22 cellular contexts compared by ENCODE assay signal in genomic region chr1:19752083-19752696, GRCh38. TPM values are rescaled to one million over a fixed set of nuclear protein-coding genes. Genes with fewer than 3 reads are reported as not detected.
A peak's percentile ranks its signal among the peaks of the same experiment; 100 is the strongest.
DNase-seq lines count a peak whose midpoint lies in the region; ATAC-seq and TF ChIP-seq lines count a peak whose summit lies in the region.
"Had no signal": no experiment of that assay in that cellular context is flagged by ENCODE, and none has a peak within 500 bp of the region (broad histone marks: within the 10 kb centered on the region; RNA-seq: fewer than 3 reads in every experiment).

No MANE protein-coding gene starts in this region.

- POLR2A ChIA-PET in HEK293 (lab: Yijun Ruan, JAX): no interaction called here

- H3K36me3 ChIP-seq in HEK293 (ENCODE audit: control insufficient read depth in 2 of 2, insufficient read depth in 1 of 2, low read length in 2 of 2) (no peaks in the 10 kb centered on the region), parathyroid adenoma (ENCODE audit: control insufficient read depth, insufficient read depth, low read length) (no peaks in the 10 kb centered on the region), lower lobe of right lung (peaks cover 66% of the 10 kb centered on the region)

- H3K9me3 ChIP-seq in HEK293 (ENCODE audit: control insufficient read depth, insufficient read depth, low read depth, low read length): no peaks in the 10 kb centered on the region
- H3K9me3 ChIP-seq in parathyroid adenoma (ENCODE audit: control insufficient read depth, low read length): no peaks in the 10 kb centered on the region
- H3K9me3 ChIP-seq in lower lobe of right lung: no peaks in the 10 kb centered on the region

- no peaks in the 10 kb centered on the region for H3K4me1 Mint-ChIP-seq in type B pancreatic cell (ENCODE audit: unreplicated experiment)

- H3K79me2 ChIP-seq in parathyroid adenoma: no peaks in the 10 kb centered on the region

- H3K4me3 Mint-ChIP-seq in type B pancreatic cell: no peak overlapping the region
- H3K4me3 Mint-ChIP-seq: CD4-positive, alpha-beta T cell; HFFc6 had no signal

- H3K27ac ChIP-seq in HEK293 (ENCODE audit: extremely low read depth, low read depth, low read length): no peak overlapping the region
- H3K27ac ChIP-seq in parathyroid adenoma: peak overlapping the region; percentile 89
- no peak overlapping the region for H3K27ac ChIP-seq in lower lobe of right lung
- H3K27ac ChIP-seq: HL-60, KMS-11, SK-N-MC had no signal

- CTCF ChIA-PET in HEK293 (lab: Yijun Ruan, JAX): interaction anchor here (0.7 to 1.6 kb wide), 3 partner anchors 9 to 90 kb away, joined by 3 to 7 read pairs (median 4); no protein-coding TSS in a partner anchor

- H3K4me2 ChIP-seq in parathyroid adenoma (ENCODE audit: low read length): peak overlapping the region; percentile 14
- H3K4me2 ChIP-seq: KMS-11 had no signal

- no peaks in the 10 kb centered on the region for H3K9me3 Mint-ChIP-seq in type B pancreatic cell
- H3K9me3 Mint-ChIP-seq: CD4-positive, alpha-beta T cell had no signal

- H3K9ac ChIP-seq in parathyroid adenoma: no peak overlapping the region
- H3K9ac ChIP-seq: KMS-11 had no signal

- H2AFZ ChIP-seq in parathyroid adenoma: no peak overlapping the region

- no peak overlapping the region for H3K27ac Mint-ChIP-seq in type B pancreatic cell
- H3K27ac Mint-ChIP-seq: CD4-positive, alpha-beta T cell; HFFc6 had no signal

- peak; percentile 39 for DNase-seq in RKO (ENCODE audit: low spot score)
- peak; percentile 43 for DNase-seq in amniotic epithelial cell (ENCODE audit: low read depth)
- no peak for DNase-seq in lower lobe of right lung
- DNase-seq in type B pancreatic cell (ENCODE audit: extremely low spot score, unreplicated experiment): no peak
- no peak for DNase-seq in SHP77 (lab: John Stamatoyannopoulos, UW)
- DNase-seq: AML-193; CD4-positive, alpha-beta T cell; DMS79 treated with DMSO at 0.1 percent for 48 hours; GDM1; GOT3; HFFc6; MM.1S; NCI-H1105 treated with DMSO at 0.1 percent for 48 hours; NCI-H187 treated with DMSO at 0.1 percent for 48 hours; NCI-H2171; NCI-H524 had no signal

- no peak overlapping the region for H3K4me3 ChIP-seq in HEK293 (ENCODE audit: low read depth, low read length)
- H3K4me3 ChIP-seq in parathyroid adenoma (ENCODE audit: low read depth, low read length): no peak overlapping the region
- no peak overlapping the region for H3K4me3 ChIP-seq in lower lobe of right lung
- H3K4me3 ChIP-seq: SK-N-MC had no signal

- no peaks in the 10 kb centered on the region for H3K4me1 ChIP-seq in HEK293 (ENCODE audit: control insufficient read depth, insufficient read depth, low read length)
- peaks cover 40% of the 10 kb centered on the region for H3K4me1 ChIP-seq in parathyroid adenoma
- no peaks in the 10 kb centered on the region for H3K4me1 ChIP-seq in lower lobe of right lung

- TF ChIP-seq CTCF in HEK293 (tag by site-specific recombination; IDR thresholded peaks at IDR 0.05) (no peak), parathyroid adenoma (IDR thresholded peaks at IDR 0.05) (no peak), lower lobe of right lung (IDR thresholded peaks at IDR 0.05) (no peak), type B pancreatic cell (conservative IDR thresholded peaks at IDR 0.05) (no peak)

- no peaks in the 10 kb centered on the region for H3K36me3 Mint-ChIP-seq in type B pancreatic cell

- H3K27me3 Mint-ChIP-seq in type B pancreatic cell: no peaks in the 10 kb centered on the region
- H3K27me3 Mint-ChIP-seq: CD4-positive, alpha-beta T cell had no signal

- ATAC-seq in lower lobe of right lung: no peak
- no peak for ATAC-seq in GM18520 (IDR thresholded peaks at IDR 0.05; ENCODE audit: unreplicated experiment)

- intact Hi-C loops in lower lobe of right lung (cut with DNase I): no loop called here

- H3K27me3 ChIP-seq in parathyroid adenoma (ENCODE audit: control insufficient read depth, insufficient read depth, low read length): no peaks in the 10 kb centered on the region
- H3K27me3 ChIP-seq in lower lobe of right lung (ENCODE audit: low read depth): no peaks in the 10 kb centered on the region

TF ChIP-seq in HEK293, 187 proteins besides CTCF, POLR2A, EP300 and RAD21:
- TF ChIP-seq SP7 (tag by site-specific recombination; IDR thresholded peaks at IDR 0.05): 0 out of 2 replicates have a peak, but pooled peaks have one; percentile 28
- TF ChIP-seq ZNF555 (tag by site-specific recombination; conservative IDR thresholded peaks at IDR 0.05): no peak
- TF ChIP-seq ZNF629 (tag by site-specific recombination; IDR thresholded peaks at IDR 0.05): 0 out of 2 replicates have a peak, but pooled peaks have one; percentile 14
- TF ChIP-seq ZNF239 (tag by site-specific recombination; IDR thresholded peaks at IDR 0.05): no peak
- TF ChIP-seq PRDM1 (tag by site-specific recombination; IDR thresholded peaks at IDR 0.05): peak; percentile 57
- 0 out of 2 replicates have a peak, but pooled peaks have one; percentile 34 for TF ChIP-seq WT1 (tag by site-specific recombination; IDR thresholded peaks at IDR 0.05)

RNA-seq across cellular contexts. Expression of gene TMCO4, which starts 47.5 kb away (rescaled TPM):
- total RNA-seq in lower lobe of right lung: 26.3 TPM
- 10.2 and 16.7 TPM in 2 replicates for total RNA-seq in type B pancreatic cell (ENCODE audit: low replicate concordance)

Comparison
In these comparisons a context has a peak if more than half of its experiments do, and no peak if none do; other contexts are left out.
1. DNase-seq: peak in RKO (single experiment) and amniotic epithelial cell (single experiment); none in lower lobe of right lung (single experiment), type B pancreatic cell (single experiment) and SHP77 (0 of 2).